ENCODE assay signal across 1 cellular context in the genomic region with DNA sequence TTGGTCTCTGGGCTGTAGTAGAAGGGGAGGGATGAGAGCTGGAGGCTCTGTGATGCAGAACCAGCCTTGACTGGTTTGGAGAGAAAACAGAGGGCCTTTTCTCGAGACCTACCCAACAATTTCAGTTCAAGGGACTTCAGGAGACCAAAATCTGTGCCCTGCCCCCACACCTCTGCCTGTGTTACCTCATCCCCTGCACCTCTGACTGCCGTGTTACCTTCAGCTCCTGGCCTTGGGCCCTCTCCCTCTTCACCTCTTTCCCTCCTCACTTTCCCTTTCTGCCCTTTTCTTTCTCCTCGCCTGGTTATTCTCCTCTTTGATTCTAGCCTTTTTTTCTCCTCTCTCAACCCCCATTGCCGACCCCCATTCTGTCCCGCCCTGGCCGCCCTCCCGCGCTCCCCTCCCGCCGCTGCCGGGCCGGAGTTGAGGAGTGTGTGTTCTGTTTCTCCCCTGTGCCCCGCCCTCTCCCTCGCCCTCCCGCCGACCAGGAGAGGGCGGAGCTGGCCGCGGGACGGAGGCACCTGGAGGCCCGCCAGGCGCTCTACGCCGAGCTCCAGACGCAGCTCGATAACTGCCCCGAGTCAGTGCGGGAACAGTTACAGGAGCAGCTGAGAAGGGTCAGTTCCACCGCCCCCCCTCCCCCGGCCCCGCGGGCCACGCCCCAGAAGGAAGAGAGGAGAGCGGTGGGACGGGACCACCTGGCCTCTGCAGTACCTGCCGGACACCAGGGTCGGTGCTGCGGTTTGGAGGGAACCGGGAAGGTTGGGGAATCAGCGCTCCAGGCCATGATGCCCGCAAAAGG.
A peak's percentile ranks its signal among the peaks of the same experiment; 100 is the strongest.
TF ChIP-seq lines count a peak whose summit lies in the region.

No MANE protein-coding gene starts in this region.

TF ChIP-seq in H1, 55 proteins besides CTCF, POLR2A, EP300 and RAD21:
- TF ChIP-seq TAF7 (optimal IDR thresholded peaks at IDR 0.05; ENCODE audit: borderline replicate concordance, low read depth, low read length): peak; percentile 57
- no peak for TF ChIP-seq CBX5 (IDR thresholded peaks at IDR 0.05; ENCODE audit: low read depth, low read length)
- peak; percentile 84 for TF ChIP-seq TAF1 (IDR thresholded peaks at IDR 0.05; ENCODE audit: low read depth, low read length)
- TF ChIP-seq PHF8 (conservative IDR thresholded peaks at IDR 0.05; ENCODE audit: low read depth, low read length): 0 out of 2 replicates have a peak, but pooled peaks have one; percentile 31
- no peak for TF ChIP-seq CTBP2 (IDR thresholded peaks at IDR 0.05; ENCODE audit: borderline replicate concordance, insufficient read depth, insufficient read length, low read length)
- no peak for TF ChIP-seq SAP30 (IDR thresholded peaks at IDR 0.05; ENCODE audit: insufficient read depth, insufficient replicate concordance, low read length)
- no peak for TF ChIP-seq HDAC2 (IDR thresholded peaks at IDR 0.05; ENCODE audit: borderline replicate concordance in 1 of 2, low read depth in 2 of 2, low read length in 2 of 2)
- peak; percentile 40; the same call in 1 of the 2 replicates for TF ChIP-seq SP1 (IDR thresholded peaks at IDR 0.05; ENCODE audit: low read depth, low read length)
- no peak for TF ChIP-seq JUN (IDR thresholded peaks at IDR 0.05; ENCODE audit: low read depth, low read length)
- TF ChIP-seq POLR2AphosphoS5 (IDR thresholded peaks at IDR 0.05; ENCODE audit: low read depth, low read length): peak; percentile 79
- TF ChIP-seq CREB1 (IDR thresholded peaks at IDR 0.05): peak; percentile 33; the same call in 1 of the 2 replicates
- peak; percentile 98 for TF ChIP-seq ASH2L (IDR thresholded peaks at IDR 0.05; ENCODE audit: low read length)
- peak; percentile 53; the same call in 1 of the 2 replicates for TF ChIP-seq GTF2F1 (IDR thresholded peaks at IDR 0.05; ENCODE audit: borderline replicate concordance, low read depth, low read length)
- 0 out of 2 replicates have a peak, but pooled peaks have one; percentile 52 for TF ChIP-seq YY1 (IDR thresholded peaks at IDR 0.05; ENCODE audit: low read depth, low read length)
- TF ChIP-seq CEBPB (IDR thresholded peaks at IDR 0.05; ENCODE audit: low read depth, low read length): 0 out of 2 replicates have a peak, but pooled peaks have one; percentile 15
- peak; percentile 39; the same call in 1 of the 2 replicates for TF ChIP-seq TBP (IDR thresholded peaks at IDR 0.05; ENCODE audit: low read depth, low read length)
- no peak for TF ChIP-seq SP2 (IDR thresholded peaks at IDR 0.05; ENCODE audit: low read length)
- TF ChIP-seq, protein P1, sequence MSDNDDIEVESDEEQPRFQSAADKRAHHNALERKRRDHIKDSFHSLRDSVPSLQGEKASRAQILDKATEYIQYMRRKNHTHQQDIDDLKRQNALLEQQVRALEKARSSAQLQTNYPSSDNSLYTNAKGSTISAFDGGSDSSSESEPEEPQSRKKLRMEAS (IDR thresholded peaks at IDR 0.05): peak; percentile 65; the same call in 1 of the 2 replicates
- TF ChIP-seq, protein P2, sequence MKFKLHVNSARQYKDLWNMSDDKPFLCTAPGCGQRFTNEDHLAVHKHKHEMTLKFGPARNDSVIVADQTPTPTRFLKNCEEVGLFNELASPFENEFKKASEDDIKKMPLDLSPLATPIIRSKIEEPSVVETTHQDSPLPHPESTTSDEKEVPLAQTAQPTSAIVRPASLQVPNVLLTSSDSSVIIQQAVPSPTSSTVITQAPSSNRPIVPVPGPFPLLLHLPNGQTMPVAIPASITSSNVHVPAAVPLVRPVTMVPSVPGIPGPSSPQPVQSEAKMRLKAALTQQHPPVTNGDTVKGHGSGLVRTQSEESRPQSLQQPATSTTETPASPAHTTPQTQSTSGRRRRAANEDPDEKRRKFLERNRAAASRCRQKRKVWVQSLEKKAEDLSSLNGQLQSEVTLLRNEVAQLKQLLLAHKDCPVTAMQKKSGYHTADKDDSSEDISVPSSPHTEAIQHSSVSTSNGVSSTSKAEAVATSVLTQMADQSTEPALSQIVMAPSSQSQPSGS (IDR thresholded peaks at IDR 0.05; ENCODE audit: low read length): peak; percentile 87
- TF ChIP-seq KDM1A (IDR thresholded peaks at IDR 0.05; ENCODE audit: borderline replicate concordance, low read length): no peak
- no peak; the same call in 1 of the 2 replicates for TF ChIP-seq JUND (IDR thresholded peaks at IDR 0.05; ENCODE audit: low read length)
- no peak for TF ChIP-seq CHD1 (IDR thresholded peaks at IDR 0.05; ENCODE audit: low read depth, low read length)
- TF ChIP-seq SIN3A (conservative IDR thresholded peaks at IDR 0.05 in 1 of 2, IDR thresholded peaks at IDR 0.05 in 1 of 2; ENCODE audit: low read depth in 1 of 2, low read length in 2 of 2): no peak; a peak in 1 of 4 replicates
- no peak for TF ChIP-seq BCL11A (IDR thresholded peaks at IDR 0.05; ENCODE audit: low read depth in 2 of 2, low read length in 2 of 2)
- TF ChIP-seq EGR1 (IDR thresholded peaks at IDR 0.05; ENCODE audit: borderline replicate concordance, low read depth, low read length): no peak
- TF ChIP-seq, protein P3, sequence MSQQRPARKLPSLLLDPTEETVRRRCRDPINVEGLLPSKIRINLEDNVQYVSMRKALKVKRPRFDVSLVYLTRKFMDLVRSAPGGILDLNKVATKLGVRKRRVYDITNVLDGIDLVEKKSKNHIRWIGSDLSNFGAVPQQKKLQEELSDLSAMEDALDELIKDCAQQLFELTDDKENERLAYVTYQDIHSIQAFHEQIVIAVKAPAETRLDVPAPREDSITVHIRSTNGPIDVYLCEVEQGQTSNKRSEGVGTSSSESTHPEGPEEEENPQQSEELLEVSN (IDR thresholded peaks at IDR 0.05): peak; percentile 68
